Comparison of ENCODE assay signal across 9 cellular contexts in genomic region chr2:161063946-161064306, GRCh38.
DNase-seq lines count a peak whose midpoint lies in the region; ATAC-seq and TF ChIP-seq lines count a peak whose summit lies in the region.
"Had no signal": no experiment of that assay in that cellular context is flagged by ENCODE, and none has a peak within 500 bp of the region (broad histone marks: within the 10 kb centered on the region; RNA-seq: fewer than 3 reads in every experiment).

No MANE protein-coding gene starts in this region.

- H3K27me3 Mint-ChIP-seq in CD4-positive, alpha-beta T cell, result no peaks in the 10 kb centered on the region

- POLR2A ChIA-PET in CD4-positive, alpha-beta T cell (lab: Charles Lee), result interaction anchor here (1.4 kb wide), 1 partner anchor 13 kb away, joined by 12 read pairs; no protein-coding TSS in a partner anchor

- H3K4me1 Mint-ChIP-seq in CD4-positive, alpha-beta T cell (ENCODE audit: low read depth), result peaks cover 5% of the 10 kb centered on the region

- peak; percentile 37 for ATAC-seq in CD4-positive, alpha-beta T cell (ENCODE audit: poor library complexity)
- ATAC-seq in GM21367 (IDR thresholded peaks at IDR 0.05; ENCODE audit: unreplicated experiment), result peak; percentile 27
- ATAC-seq in HG03175 (IDR thresholded peaks at IDR 0.05; ENCODE audit: unreplicated experiment), result peak; percentile 25

- H3K4me3 Mint-ChIP-seq in CD4-positive, alpha-beta T cell, result no peak overlapping the region

- intact Hi-C loops in CD4-positive, alpha-beta T cell (cut with DNase I, micrococcal nuclease), result loop anchor here (5.0 to 10.0 kb wide), 3 partner anchors 809 to 957 kb away; no protein-coding TSS in a partner anchor
- intact Hi-C loops in colonic mucosa (cut with DNase I), result no loop called here

- H3K9ac ChIP-seq in colonic mucosa (ENCODE audit: low read depth in 2 of 2, low read length in 2 of 2), result no peak overlapping the region

- no peak for DNase-seq in CD4-positive, alpha-beta T cell
- DNase-seq in colonic mucosa, result no peak
- DNase-seq in NAMALWA (ENCODE audit: low spot score), result no peak
- no peak for DNase-seq in ecto neural progenitor cell (ENCODE audit: low spot score)
- DNase-seq in AG08395 (ENCODE audit: low spot score), result no peak
- no peak for DNase-seq in HPDE6-E6E7 (ENCODE audit: extremely low spot score)

- TF ChIP-seq CTCF in CD4-positive, alpha-beta T cell (IDR thresholded peaks at IDR 0.05), result peak; percentile 65
- peak; percentile 1 for TF ChIP-seq CTCF in colonic mucosa (IDR thresholded peaks at IDR 0.05)

- CTCF ChIA-PET in CD4-positive, alpha-beta T cell (lab: Charles Lee), result interaction anchor here (0.6 to 1.8 kb wide), 16 partner anchors 9 to 954 kb away, joined by 3 to 11 read pairs (median 4); partner anchors contain the start of gene TANK

- no peak overlapping the region for H3K27ac ChIP-seq in CD4-positive, alpha-beta T cell (ENCODE audit: low read depth, low read length)
- no peak overlapping the region for H3K27ac ChIP-seq in colonic mucosa
- H3K27ac ChIP-seq: prostate gland had no signal

- H3K9me3 Mint-ChIP-seq in CD4-positive, alpha-beta T cell, result no peaks in the 10 kb centered on the region

- no peaks in the 10 kb centered on the region for H3K36me3 Mint-ChIP-seq in CD4-positive, alpha-beta T cell (ENCODE audit: low read depth)

- no peak overlapping the region for H3K27ac Mint-ChIP-seq in CD4-positive, alpha-beta T cell

- no peaks in the 10 kb centered on the region for H3K4me1 ChIP-seq in colonic mucosa
- H3K4me1 ChIP-seq: prostate gland had no signal

- H3K9me3 ChIP-seq in CD4-positive, alpha-beta T cell (ENCODE audit: control insufficient read depth, low read length), result no peaks in the 10 kb centered on the region
- no peaks in the 10 kb centered on the region for H3K9me3 ChIP-seq in colonic mucosa
- H3K9me3 ChIP-seq: prostate gland had no signal

- no peaks in the 10 kb centered on the region for H3K27me3 ChIP-seq in CD4-positive, alpha-beta T cell (ENCODE audit: control insufficient read depth, insufficient read depth, low read length)
- no peaks in the 10 kb centered on the region for H3K27me3 ChIP-seq in colonic mucosa

- H3K4me3 ChIP-seq in colonic mucosa, result no peak overlapping the region
- H3K4me3 ChIP-seq: prostate gland had no signal

- no peaks in the 10 kb centered on the region for H3K36me3 ChIP-seq in colonic mucosa
- H3K36me3 ChIP-seq: prostate gland had no signal
